Comparison of ENCODE assay signal across 14 cellular contexts in the genomic region with DNA sequence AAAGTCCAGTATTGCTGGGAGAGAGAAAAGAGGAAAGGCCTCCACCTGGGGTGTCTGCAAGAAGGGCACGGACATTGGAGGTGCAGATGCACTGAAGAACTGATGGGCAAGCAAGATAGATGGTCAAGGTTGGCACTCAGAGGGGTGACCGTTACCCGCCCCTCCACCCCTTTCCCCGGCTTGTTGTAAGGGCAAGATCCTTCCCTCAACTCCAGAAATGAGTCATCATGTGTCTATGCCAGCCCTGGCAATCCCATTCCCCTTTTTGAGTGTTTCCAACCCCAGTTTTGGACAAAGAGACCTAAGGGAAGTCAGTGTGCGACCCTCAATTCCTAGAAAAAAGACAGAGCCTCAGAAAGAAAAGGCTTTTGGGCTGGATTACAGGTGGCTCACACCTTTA. TPM values are rescaled to one million over a fixed set of nuclear protein-coding genes. Genes with fewer than 3 reads are reported as not detected.
DNase-seq lines count a peak whose midpoint lies in the region; ATAC-seq, FAIRE-seq and TF ChIP-seq lines count a peak whose summit lies in the region.
"Had no signal": no experiment of that assay in that cellular context is flagged by ENCODE, and none has a peak within 500 bp of the region (broad histone marks: within the 10 kb centered on the region; RNA-seq: fewer than 3 reads in every experiment).

No MANE protein-coding gene starts in this region.

- H2AFZ ChIP-seq in PC-3 (ENCODE audit: low read length) (0 out of 2 replicates have a peak overlapping the region, but pooled peaks have one; percentile 11), osteoblast (ENCODE audit: low read length) (no peak overlapping the region)

- H3K4me2 ChIP-seq in PC-3 (ENCODE audit: low read length) (peak overlapping the region; percentile 80), osteoblast (ENCODE audit: insufficient read depth, low read length) (no peak overlapping the region)

- no peak for TF ChIP-seq POLR2A in GM12892 (IDR thresholded peaks at IDR 0.05; ENCODE audit: low read depth, low read length)

- H3K9me3 ChIP-seq in PC-3 (ENCODE audit: low read length), result no peaks in the 10 kb centered on the region
- no peaks in the 10 kb centered on the region for H3K9me3 ChIP-seq in osteoblast (ENCODE audit: low read depth, low read length)
- no peaks in the 10 kb centered on the region for H3K9me3 ChIP-seq in upper lobe of right lung
- H3K9me3 ChIP-seq in psoas muscle, result no peaks in the 10 kb centered on the region

- peak; percentile 59 for DNase-seq in Daoy (ENCODE audit: low read depth)
- peak; percentile 50 for DNase-seq in PC-3
- DNase-seq in dermis blood vessel endothelial cell, result peak; percentile 4
- no peak for DNase-seq in osteoblast (ENCODE audit: insufficient read length, low spot score, missing footprints)
- no peak for DNase-seq in upper lobe of right lung
- DNase-seq in central memory CD4-positive, alpha-beta T cell, result no peak
- no peak for DNase-seq in psoas muscle
- DNase-seq in GM12892 (ENCODE audit: insufficient read length), result no peak
- DNase-seq: activated CD4-positive, alpha-beta memory T cell treated with anti-CD3 and anti-CD28 coated beads for 36 hours; activated naive CD4-positive, alpha-beta T cell treated with anti-CD3 and anti-CD28 coated beads, Interleukin-2, amount 50 U/mL, for 16 hours; activated T-cell treated with anti-CD3 and anti-CD28 coated beads, Interleukin-2, amount 50 U/mL, for 1 hour; COR-L47; NCI-H2081 had no signal

- H3K36me3 ChIP-seq in PC-3 (ENCODE audit: low read depth, low read length) (no peaks in the 10 kb centered on the region), osteoblast (ENCODE audit: insufficient read depth, low read length) (no peaks in the 10 kb centered on the region), upper lobe of right lung (no peaks in the 10 kb centered on the region), psoas muscle (ENCODE audit: insufficient read depth in 1 of 2, low read depth in 1 of 2) (no peaks in the 10 kb centered on the region)

- intact Hi-C loops in PC-3 (cut with micrococcal nuclease), result loop anchor here (1.0 kb wide), 2 partner anchors 35 to 50 kb away; a partner anchor contains a TSS
- intact Hi-C loops in upper lobe of right lung (cut with DNase I), result no loop called here
- intact Hi-C loops in psoas muscle (cut with DNase I), result no loop called here

- TSS peak; percentile 77 for BruUV-seq in PC-3 (replicated peaks; lab: Mats Ljungman, UMichigan)

- H3K9ac ChIP-seq in PC-3 (ENCODE audit: low read length), result peak overlapping the region; percentile 87

- H3K27ac ChIP-seq in PC-3 (ENCODE audit: low read length), result peak overlapping the region; percentile 99
- peak overlapping the region; percentile 87 for H3K27ac ChIP-seq in osteoblast (ENCODE audit: low read depth, low read length)
- no peak overlapping the region for H3K27ac ChIP-seq in upper lobe of right lung
- no peak overlapping the region for H3K27ac ChIP-seq in psoas muscle
- H3K27ac ChIP-seq: VCaP had no signal

- no peaks in the 10 kb centered on the region; the same call in 1 of the 2 replicates for H3K9me2 ChIP-seq in PC-3 (replicated peaks; ENCODE audit: low read length)

- CTCF ChIA-PET in PC-3 (lab: Charles Lee), result no interaction called here

- no peaks in the 10 kb centered on the region for H4K20me1 ChIP-seq in PC-3 (ENCODE audit: low read length)
- no peaks in the 10 kb centered on the region for H4K20me1 ChIP-seq in osteoblast (ENCODE audit: insufficient read depth, low read length)

- H3K27me3 ChIP-seq in PC-3 (ENCODE audit: low read length), result no peaks in the 10 kb centered on the region
- H3K27me3 ChIP-seq in osteoblast (ENCODE audit: insufficient read depth, low read length), result no peaks in the 10 kb centered on the region
- H3K27me3 ChIP-seq in upper lobe of right lung, result no peaks in the 10 kb centered on the region
- H3K27me3 ChIP-seq in psoas muscle (ENCODE audit: insufficient read depth in 3 of 3, low read length in 2 of 3), result peaks cover 0 to 7% (median 4%) of the 10 kb centered on the region in 3 donors

- POLR2A ChIA-PET in PC-3 (lab: Charles Lee; ENCODE audit: unreplicated experiment), result no interaction called here

- H3K4me3 ChIP-seq in PC-3 (ENCODE audit: low read length) (peak overlapping the region; percentile 45), osteoblast (ENCODE audit: insufficient read depth, low read length) (no peak overlapping the region), upper lobe of right lung (no peak overlapping the region), psoas muscle (no peak overlapping the region)

- TF ChIP-seq CTCF in PC-3 (conservative IDR thresholded peaks at IDR 0.05; ENCODE audit: low read depth, low read length) (no peak), osteoblast (IDR thresholded peaks at IDR 0.05; ENCODE audit: extremely low read depth, low read depth, low read length) (no peak), upper lobe of right lung (IDR thresholded peaks at IDR 0.05) (no peak), psoas muscle (IDR thresholded peaks at IDR 0.05) (no peak)

- H3K79me2 ChIP-seq in PC-3 (ENCODE audit: low read length) (no peaks in the 10 kb centered on the region), osteoblast (ENCODE audit: insufficient read depth, low read length) (no peaks in the 10 kb centered on the region)

- peak; percentile 7; the same call in 1 of the 2 replicates for ATAC-seq in PC-3
- ATAC-seq in upper lobe of right lung, result no peak
- ATAC-seq in psoas muscle, result no peak

- H3K4me1 ChIP-seq in PC-3 (ENCODE audit: insufficient read depth, low read length), result peaks cover 23% of the 10 kb centered on the region
- peaks cover 20% of the 10 kb centered on the region for H3K4me1 ChIP-seq in osteoblast (ENCODE audit: insufficient read depth, low read length)
- no peaks in the 10 kb centered on the region for H3K4me1 ChIP-seq in upper lobe of right lung
- H3K4me1 ChIP-seq in psoas muscle, result no peaks in the 10 kb centered on the region

- no peak for FAIRE-seq in GM12892 (lab: Jason Lieb, UNC)

- 76 to 85% (median 77%) methylated on average over 5 of the region's 5 CpGs for WGBS in psoas muscle, 3 donors

- peaks cover 6% of the 10 kb centered on the region for H3F3A ChIP-seq in PC-3 (ENCODE audit: low read length, unreplicated experiment)

RNA-seq across cellular contexts. Expression of a gene that starts 34.9 kb away (rescaled TPM):
- total RNA-seq in Daoy (2014; rRNA removed; shearing (Covaris generic)), result 172 and 207 TPM in 2 replicates
- 126 and 162 TPM in 2 replicates for total RNA-seq in PC-3 (2014; rRNA removed)
- total RNA-seq in dermis blood vessel endothelial cell, result 119 and 176 TPM in 2 replicates
- 89.6 and 98.8 TPM in 2 replicates for total RNA-seq in osteoblast
- total RNA-seq in upper lobe of right lung, result 112 TPM
- 10 to 100 TPM; 60.9 to 98.8 (median 81.8) TPM for total RNA-seq in psoas muscle
- 100 to 1,000 TPM; 101 to 132 (median 102) TPM for polyA plus RNA-seq in psoas muscle
- 75.3 TPM for polyA plus RNA-seq in GM12892 (2012; ENCODE audit: missing spikeins)

RNA-seq across cellular contexts. Expression of a gene that starts 47.4 kb away (rescaled TPM):
- total RNA-seq in Daoy (2014; rRNA removed; shearing (Covaris generic)), result 1.3 and 1.6 TPM in 2 replicates
- 10.5 and 15.3 TPM in 2 replicates for total RNA-seq in PC-3 (2014; rRNA removed)
- total RNA-seq in dermis blood vessel endothelial cell, result 0.09 and 0.17 TPM in 2 replicates
- 2.2 and 2.7 TPM in 2 replicates for total RNA-seq in osteoblast
- total RNA-seq in upper lobe of right lung, result 3.1 TPM
- total RNA-seq in psoas muscle, result under 1 TPM; 0.15 to 0.62 (median 0.21) TPM
- polyA plus RNA-seq in psoas muscle, result under 1 TPM; 0.07 to 0.31 (median 0.12) TPM
- 1.1 TPM for polyA plus RNA-seq in GM12892 (2012; ENCODE audit: missing spikeins)

RNA-seq across cellular contexts. Expression of a gene that starts 58.4 kb away (rescaled TPM):
- 5.5 and 7.7 TPM in 2 replicates for total RNA-seq in Daoy (2014; rRNA removed; shearing (Covaris generic))
- total RNA-seq in PC-3 (2014; rRNA removed) (5.2 and 6.6 TPM in 2 replicates), dermis blood vessel endothelial cell (2.5 and 3.9 TPM in 2 replicates), osteoblast (12.3 and 13.8 TPM in 2 replicates), upper lobe of right lung (18.4 TPM), psoas muscle (10 to 100 TPM in 1 of 4 donors, 1 to 10 TPM in 3; 6.5 to 12.4 (median 8.9) TPM)
- 1 to 10 TPM; 2.4 to 9.0 (median 4.8) TPM for polyA plus RNA-seq in psoas muscle
- polyA plus RNA-seq in GM12892 (2012; ENCODE audit: missing spikeins), result 14.6 TPM

Comparison
In these comparisons a context has a peak if more than half of its experiments do, and no peak if none do; other contexts are left out.
1. DNase-seq: peak in Daoy (single experiment), PC-3 (single experiment) and dermis blood vessel endothelial cell (single experiment); none in osteoblast (single experiment), upper lobe of right lung (single experiment), central memory CD4-positive, alpha-beta T cell (single experiment), psoas muscle (0 of 2) and GM12892 (single experiment).
2. H3K27ac ChIP-seq: peak in PC-3 (single experiment) and osteoblast (single experiment); none in upper lobe of right lung (single experiment) and psoas muscle (single experiment).